Comparison of ENCODE assay signal across 34 cellular contexts in genomic region chr11:113124578-113124977, GRCh38.
"Had no signal": no experiment of that assay in that cellular context is flagged by ENCODE, and none has a peak within 500 bp of the region (broad histone marks: within the 10 kb centered on the region; RNA-seq: fewer than 3 reads in every experiment).

No MANE protein-coding gene starts in this region.

- H3K9ac ChIP-seq: KMS-11 had no signal

- H3K9me3 ChIP-seq: MG63 had no signal

- DNase-seq: Karpas-422, Kasumi-1, KBM-7, KG1, MG63, MM.1S, MV-4-11, NCI-H1048, NCI-H1092, NCI-H1092 treated with DMSO at 0.1 percent for 48 hours, NCI-H1105, NCI-H1105 treated with DMSO at 0.1 percent for 48 hours, NCI-H1417 treated with DMSO at 0.1 percent for 48 hours, NCI-H1436, NCI-H1436 treated with DMSO at 0.1 percent for 48 hours, NCI-H146, NCI-H1694, NCI-H1694 treated with DMSO at 0.1 percent for 48 hours, NCI-H187, NCI-H187 treated with DMSO at 0.1 percent for 48 hours, NCI-H1930, NCI-H2029, NCI-H2029 treated with DMSO at 0.1 percent for 48 hours, NCI-H2081, NCI-H2081 treated with DMSO at 0.1 percent for 48 hours, NCI-H2107, NCI-H2171, NCI-H2171 treated with DMSO at 0.1 percent for 48 hours, NCI-H2227 treated with DMSO at 0.1 percent for 48 hours, NCI-H226, NCI-H345, NCI-H446, NCI-H446 treated with DMSO at 0.1 percent for 48 hours had no signal

- H3K27me3 ChIP-seq: MG63 had no signal

- H3K27ac ChIP-seq: KMS-11 had no signal

- H3K4me2 ChIP-seq: KMS-11 had no signal

- H3K4me3 ChIP-seq: MG63 had no signal

- H3K36me3 ChIP-seq: MG63 had no signal
